In genomic region chr15:67100808-67101581, GRCh38 we compare ENCODE assay signal across 8 cellular contexts. TPM values are rescaled to one million over a fixed set of nuclear protein-coding genes. Genes with fewer than 3 reads are reported as not detected.
DNase-seq lines count a peak whose midpoint lies in the region; ATAC-seq and TF ChIP-seq lines count a peak whose summit lies in the region.

No MANE protein-coding gene starts in this region.

- H3K9me3 Mint-ChIP-seq in activated naive CD8-positive, alpha-beta T cell treated with anti-CD3 and anti-CD28 coated beads for 36 hours, result no peaks in the 10 kb centered on the region

- peak; percentile 85 for DNase-seq in activated CD4-positive, alpha-beta T cell treated with anti-CD3 and anti-CD28 coated beads for 48 hours
- DNase-seq in activated CD4-positive, alpha-beta T cell treated with anti-CD3 and anti-CD28 coated beads, Interleukin-2, amount 50 U/mL, for 4 hours, result no peak
- peak; percentile 79 for DNase-seq in activated naive CD8-positive, alpha-beta T cell treated with anti-CD3 and anti-CD28 coated beads for 36 hours
- DNase-seq in stomach, result no peak
- no peak for DNase-seq in NCI-H128 (lab: John Stamatoyannopoulos, UW; ENCODE audit: unreplicated experiment)
- DNase-seq in heart left ventricle, result no peak
- DNase-seq in effector CD8-positive, alpha-beta T cell (lab: John Stamatoyannopoulos, UW), result no peak

- no peak for TF ChIP-seq EP300 in stomach (IDR thresholded peaks at IDR 0.05)

- H3K4me1 ChIP-seq in stomach, result peaks cover 64 to 96% (median 86%) of the 10 kb centered on the region in 4 donors
- H3K4me1 ChIP-seq in heart left ventricle, result peaks cover 6 to 96% (median 62%) of the 10 kb centered on the region in 12 donors

- H3K9me3 ChIP-seq in stomach (no peaks in the 10 kb centered on the region), heart left ventricle (no peaks in the 10 kb centered on the region)

- H3K4me3 Mint-ChIP-seq in activated naive CD8-positive, alpha-beta T cell treated with anti-CD3 and anti-CD28 coated beads for 36 hours, result no peak overlapping the region

- ATAC-seq in HG03175 (IDR thresholded peaks at IDR 0.05; ENCODE audit: unreplicated experiment) (peak; percentile 69), heart left ventricle (no peak)

- peaks cover 60% of the 10 kb centered on the region for H3K4me1 Mint-ChIP-seq in activated naive CD8-positive, alpha-beta T cell treated with anti-CD3 and anti-CD28 coated beads for 36 hours

- 65 to 76% (median 72%) methylated on average over 7 of the region's 7 CpGs for WGBS in stomach, 5 donors
- 87 to 90% (median 89%) methylated on average over 7 of the region's 7 CpGs for WGBS in heart left ventricle, 4 donors

- TF ChIP-seq POLR2A in stomach (IDR thresholded peaks at IDR 0.05) (no peak), heart left ventricle (IDR thresholded peaks at IDR 0.05) (no peak)

- H3K27me3 ChIP-seq in stomach (no peaks in the 10 kb centered on the region), heart left ventricle (no peaks in the 10 kb centered on the region)

- peak overlapping the region in 3 of 5 donors; percentile 36 to 88 (median 54) for H3K27ac ChIP-seq in stomach
- peak overlapping the region in 1 of 12 donors; percentile 66 for H3K27ac ChIP-seq in heart left ventricle

- H3K36me3 Mint-ChIP-seq in activated naive CD8-positive, alpha-beta T cell treated with anti-CD3 and anti-CD28 coated beads for 36 hours, result peaks cover 29% of the 10 kb centered on the region

- H3K36me3 ChIP-seq in stomach (peaks cover 0 to 2% (median 0%) of the 10 kb centered on the region in 4 donors), heart left ventricle (peaks cover 0 to under 1% (median 0%) of the 10 kb centered on the region in 9 donors)

- H3K4me3 ChIP-seq in stomach, result no peak overlapping the region
- no peak overlapping the region for H3K4me3 ChIP-seq in heart left ventricle

- intact Hi-C loops in stomach (cut with DNase I; ENCODE audit: low total_unique reads), result no loop called here
- intact Hi-C loops in heart left ventricle (cut with DNase I), result loop anchor here in 1 of 10 donors (5.0 kb wide), 1 partner anchor 46 kb away; no protein-coding TSS in a partner anchor

- H3K27me3 Mint-ChIP-seq in activated naive CD8-positive, alpha-beta T cell treated with anti-CD3 and anti-CD28 coated beads for 36 hours, result no peaks in the 10 kb centered on the region

- TF ChIP-seq CTCF in stomach (IDR thresholded peaks at IDR 0.05) (no peak), heart left ventricle (IDR thresholded peaks at IDR 0.05) (no peak)

- no peak overlapping the region for H3K27ac Mint-ChIP-seq in activated naive CD8-positive, alpha-beta T cell treated with anti-CD3 and anti-CD28 coated beads for 36 hours

RNA-seq across cellular contexts. Expression of gene SMAD3, which starts 35.6 kb away (rescaled TPM):
- total RNA-seq in activated naive CD8-positive, alpha-beta T cell treated with anti-CD3 and anti-CD28 coated beads for 36 hours, result 10 to 100 TPM; 15.7 to 16.4 TPM
- total RNA-seq in stomach, result 100 to 1,000 TPM in 1 of 5 donors, 10 to 100 TPM in 4; 22.8 to 103 (median 48.1) TPM
- 10 to 100 TPM in 2 of 3 donors, 1 to 10 TPM in 1; 6.8 to 18.2 (median 10.7) TPM for polyA plus RNA-seq in stomach
- total RNA-seq in heart left ventricle, result 10 to 100 TPM; 12.1 to 34.3 (median 16.3) TPM
- 1 to 10 TPM; 5.6 to 9.8 TPM for polyA plus RNA-seq in heart left ventricle

Comparison
In these comparisons a context has a peak if more than half of its experiments do, and no peak if none do; other contexts are left out.
1. DNase-seq: peak in activated CD4-positive, alpha-beta T cell treated with anti-CD3 and anti-CD28 coated beads for 48 hours (single experiment) and activated naive CD8-positive, alpha-beta T cell treated with anti-CD3 and anti-CD28 coated beads for 36 hours (single experiment); none in activated CD4-positive, alpha-beta T cell treated with anti-CD3 and anti-CD28 coated beads, Interleukin-2, amount 50 U/mL, for 4 hours (0 of 2), stomach (single experiment), NCI-H128 (single experiment), heart left ventricle (0 of 5) and effector CD8-positive, alpha-beta T cell (single experiment).